ENCODE assay signal across 25 cellular contexts in the genomic region with DNA sequence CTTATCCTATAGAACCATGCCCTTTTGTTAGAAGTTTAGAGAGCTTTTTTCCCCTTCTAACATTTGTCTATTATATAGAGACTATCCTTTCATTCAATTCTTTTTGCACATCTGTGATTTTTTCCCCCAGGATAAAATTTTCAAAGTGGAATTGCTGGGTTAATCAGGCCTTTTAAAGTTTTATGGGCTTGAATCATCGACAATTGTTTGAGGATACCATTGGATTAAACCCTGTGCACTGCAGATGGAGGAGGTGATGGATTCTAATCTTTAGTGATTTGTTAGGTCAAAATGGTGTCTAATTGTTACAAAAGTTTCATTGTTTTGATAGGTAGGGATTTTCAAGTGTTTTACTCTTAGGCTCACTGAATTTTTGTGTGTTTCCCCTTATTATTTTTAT.
"Had no signal": no experiment of that assay in that cellular context is flagged by ENCODE, and none has a peak within 500 bp of the region (broad histone marks: within the 10 kb centered on the region; RNA-seq: fewer than 3 reads in every experiment).

No MANE protein-coding gene starts in this region.

- H3K27ac ChIP-seq: colonic mucosa, coronary artery, dorsolateral prefrontal cortex, epithelial cell of prostate, esophagus muscularis mucosa, esophagus squamous epithelium, foreskin keratinocyte, gastrocnemius medialis, gastroesophageal sphincter, heart left ventricle, heart right ventricle had no signal

- DNase-seq: colonic mucosa; cortex of kidney; dermis blood vessel endothelial cell; dorsolateral prefrontal cortex; effector CD4-positive, alpha-beta T cell; effector CD8-positive, alpha-beta T cell; effector memory CD4-positive, alpha-beta T cell; effector memory CD8-positive, alpha-beta T cell; endodermal cell; erythroblast; esophagus squamous epithelium; foreskin fibroblast; foreskin keratinocyte; foreskin melanocyte; gastrocnemius medialis; glutamatergic neuron; head of caudate nucleus; heart left ventricle; heart right ventricle had no signal

- H3K9me3 ChIP-seq: colonic mucosa, esophagus muscularis mucosa, esophagus squamous epithelium, gastrocnemius medialis, gastroesophageal sphincter, heart left ventricle, heart right ventricle had no signal

- H3K4me1 ChIP-seq: colonic mucosa, esophagus muscularis mucosa, esophagus squamous epithelium, foreskin keratinocyte, gastrocnemius medialis, gastroesophageal sphincter, heart left ventricle, heart right ventricle had no signal

- ATAC-seq: effector memory CD8-positive, alpha-beta T cell; esophagus mucosa; foreskin keratinocyte; gastrocnemius medialis; gastroesophageal sphincter; heart left ventricle; heart right ventricle had no signal

- H3K27ac Mint-ChIP-seq: dendritic cell treated with granulocyte-macrophage colony-stimulating factor and Interleukin-4, amounts not matched to agents 40 ng/mL and 50 ng/mL, for 4 days; effector memory CD8-positive, alpha-beta T cell; endodermal cell had no signal

- H3K4me3 ChIP-seq: colonic mucosa, coronary artery, dorsolateral prefrontal cortex, esophagus muscularis mucosa, esophagus squamous epithelium, gastrocnemius medialis, gastroesophageal sphincter, heart left ventricle, heart right ventricle had no signal

- H3K9me3 Mint-ChIP-seq: dendritic cell treated with granulocyte-macrophage colony-stimulating factor and Interleukin-4, amounts not matched to agents 40 ng/mL and 50 ng/mL, for 4 days; effector memory CD8-positive, alpha-beta T cell; endodermal cell had no signal

- H3K4me3 Mint-ChIP-seq: dendritic cell treated with granulocyte-macrophage colony-stimulating factor and Interleukin-4, amounts not matched to agents 40 ng/mL and 50 ng/mL, for 4 days; effector memory CD8-positive, alpha-beta T cell; endodermal cell had no signal

- H3K27me3 ChIP-seq: colonic mucosa, esophagus muscularis mucosa, esophagus squamous epithelium, foreskin keratinocyte, gastroesophageal sphincter, heart left ventricle, heart right ventricle had no signal

- H3K36me3 ChIP-seq: colonic mucosa, esophagus muscularis mucosa, esophagus squamous epithelium, gastrocnemius medialis, gastroesophageal sphincter, heart left ventricle, heart right ventricle had no signal
